8 cellular contexts compared by ENCODE assay signal in the genomic region with DNA sequence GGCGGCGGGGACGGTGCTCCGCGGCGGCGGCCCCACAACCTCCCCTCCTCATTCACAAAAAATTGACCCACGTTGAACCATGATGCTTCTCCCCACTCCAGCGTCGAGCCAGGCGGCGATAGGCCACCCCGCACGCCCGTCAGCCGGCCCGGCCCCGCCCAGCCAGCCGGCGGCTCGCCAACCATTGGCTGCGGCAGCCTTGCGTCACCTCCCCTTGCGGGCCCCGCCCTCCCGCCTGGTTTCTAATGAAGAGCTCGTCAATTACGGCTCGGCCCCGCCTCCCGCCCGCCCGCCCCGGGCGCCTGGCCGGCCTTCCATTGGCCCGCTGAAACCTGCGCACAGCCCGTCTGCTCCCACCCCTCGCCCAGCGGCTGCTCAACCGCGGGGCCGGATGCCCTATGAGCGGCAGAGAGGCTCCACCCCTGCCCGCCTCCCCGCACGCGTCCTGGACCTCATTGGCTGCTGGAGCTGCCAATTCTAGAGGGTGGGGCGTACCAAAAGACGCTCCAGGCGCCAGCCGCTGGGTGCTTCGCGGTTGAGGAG. TPM values are rescaled to one million over a fixed set of nuclear protein-coding genes. Genes with fewer than 3 reads are reported as not detected.
A peak's percentile ranks its signal among the peaks of the same experiment; 100 is the strongest.
DNase-seq lines count a peak whose midpoint lies in the region; ATAC-seq and TF ChIP-seq lines count a peak whose summit lies in the region.

Gene HDAC4 (minus strand): TSS at position 114 of the 543 bp plus-strand sequence. CDS start 48,321 bp downstream, outside the sequence.

- no peaks in the 10 kb centered on the region for H4K20me1 ChIP-seq in mammary epithelial cell (ENCODE audit: insufficient read depth, low read length)

- dilution Hi-C loops in mammary epithelial cell (cut with HindIII; ENCODE audit: low sequenced_read_pairs) = no loop called here

- H3K4me1 ChIP-seq in A673 (ENCODE audit: insufficient read depth, low read length, poor library complexity, severe bottlenecking) (peaks cover 26% of the 10 kb centered on the region), mammary epithelial cell (ENCODE audit: insufficient read depth, low read length) (peaks cover 14% of the 10 kb centered on the region), skeletal muscle satellite cell (ENCODE audit: control insufficient read depth, insufficient read depth, low read length) (peaks cover 22% of the 10 kb centered on the region)

- DNase-seq in A673 (ENCODE audit: low spot score) (peak; percentile 99), NCI-H2227 treated with DMSO at 0.1 percent for 48 hours (lab: John Stamatoyannopoulos, UW) (peak; percentile 98), mammary epithelial cell (peak; percentile 97)

- BruUV-seq in A673 (replicated peaks; lab: Mats Ljungman, UMichigan) (no TSS peak), mammary epithelial cell (replicated peaks; lab: Mats Ljungman, UMichigan) (no TSS peak)

- peaks cover 34% of the 10 kb centered on the region for H3K79me2 ChIP-seq in mammary epithelial cell (ENCODE audit: insufficient read depth, low read length)

- no peak for TF ChIP-seq CTCF in A673 (conservative IDR thresholded peaks at IDR 0.05; ENCODE audit: low read depth, low read length)
- no peak for TF ChIP-seq CTCF in WI38 (IDR thresholded peaks at IDR 0.05; ENCODE audit: low read depth, low read length)
- no peak for TF ChIP-seq CTCF in mammary epithelial cell (conservative IDR thresholded peaks at IDR 0.05 in 1 of 2, IDR thresholded peaks at IDR 0.05 in 1 of 2; ENCODE audit: extremely low read depth in 1 of 2, insufficient read depth in 1 of 2, low read depth in 1 of 2, low read length in 2 of 2)

- ATAC-seq in GM18873 (IDR thresholded peaks at IDR 0.05; ENCODE audit: low FRiP score, unreplicated experiment) = peak; percentile 87
- ATAC-seq in HG03175 (IDR thresholded peaks at IDR 0.05; ENCODE audit: unreplicated experiment) = peak; percentile 92

- H3K36me3 ChIP-seq in A673 (ENCODE audit: insufficient read depth, low read length, poor library complexity, severe bottlenecking) (no peaks in the 10 kb centered on the region), mammary epithelial cell (ENCODE audit: insufficient read depth, low read length) (no peaks in the 10 kb centered on the region), skeletal muscle satellite cell (ENCODE audit: insufficient read depth, low read length) (no peaks in the 10 kb centered on the region)

- H3K4me2 ChIP-seq in mammary epithelial cell (ENCODE audit: insufficient read depth, low read depth, low read length) (peak within 1 kb of the TSS; percentile 99), skeletal muscle satellite cell (ENCODE audit: low read length) (peak within 1 kb of the TSS; percentile 91)

- H2AFZ ChIP-seq in mammary epithelial cell (ENCODE audit: low read depth, low read length) = peak within 1 kb of the TSS; percentile 97

- H3K4me3 ChIP-seq in A673 (ENCODE audit: low read depth, low read length, poor library complexity, severe bottlenecking) (peak within 1 kb of the TSS; percentile 63), WI38 (ENCODE audit: low read depth, low read length) (peak within 1 kb of the TSS; percentile 69), mammary epithelial cell (replicated peaks in 1 of 3; ENCODE audit: insufficient read depth in 1 of 3, low read depth in 2 of 3, low read length in 3 of 3) (peak within 1 kb of the TSS; percentile 72 to 99 (median 88)), iPS-18c (ENCODE audit: insufficient read depth, low read depth, low read length) (peak within 1 kb of the TSS; percentile 99), skeletal muscle satellite cell (ENCODE audit: low read length) (peak within 1 kb of the TSS; percentile 88)

- H3K9ac ChIP-seq in mammary epithelial cell (ENCODE audit: insufficient read depth, low read length) (peak within 1 kb of the TSS; percentile 97), skeletal muscle satellite cell (ENCODE audit: low read depth, low read length) (peak within 1 kb of the TSS; percentile 96)

- in situ Hi-C loops in mammary epithelial cell (cut with MboI; ENCODE audit: low sequenced_read_pairs in 2 of 2) = no loop called here

- POLR2A ChIA-PET in A673 (lab: Charles Lee; ENCODE audit: low non-redundant PET) = interaction anchor here (0.6 kb wide), 1 partner anchor 181 kb away, joined by 4 read pairs; no protein-coding TSS in a partner anchor

- 0% methylated on average over 9 of the region's 55 CpGs for WGBS in mammary epithelial cell (ENCODE audit: low coverage, missing lambda C conversion rate)

- CTCF ChIA-PET in A673 (lab: Charles Lee) = no interaction called here
- CTCF ChIA-PET in mammary epithelial cell (lab: Charles Lee; ENCODE audit: low non-redundant PET) = no interaction called here

- peak within 1 kb of the TSS; percentile 100 for H3K27ac ChIP-seq in A673 (ENCODE audit: low read depth, low read length, poor library complexity, severe bottlenecking)
- H3K27ac ChIP-seq in mammary epithelial cell (ENCODE audit: insufficient read depth, low read depth, low read length) = peak within 1 kb of the TSS; percentile 99

- no peaks in the 10 kb centered on the region for H3K9me3 ChIP-seq in A673 (ENCODE audit: low read depth, low read length, poor library complexity, severe bottlenecking)
- H3K9me3 ChIP-seq in mammary epithelial cell (replicated peaks; ENCODE audit: insufficient read depth, low read length) = no peaks in the 10 kb centered on the region
- no peaks in the 10 kb centered on the region for H3K9me3 ChIP-seq in iPS-18c (ENCODE audit: control insufficient read depth, insufficient read depth, low read length)
- H3K9me3 ChIP-seq in skeletal muscle satellite cell (replicated peaks; ENCODE audit: low read length) = no peaks in the 10 kb centered on the region

- no peaks in the 10 kb centered on the region for H3K27me3 ChIP-seq in A673 (replicated peaks; ENCODE audit: insufficient read depth, low read depth, low read length, poor library complexity)
- peaks cover 3% of the 10 kb centered on the region for H3K27me3 ChIP-seq in mammary epithelial cell (ENCODE audit: insufficient read depth, low read length)
- no peaks in the 10 kb centered on the region for H3K27me3 ChIP-seq in skeletal muscle satellite cell (ENCODE audit: control insufficient read depth, insufficient read depth, low read length)

- intact Hi-C loops in A673 (cut with micrococcal nuclease; ENCODE audit: unreplicated experiment) = loop anchor here (10.0 kb wide), 1 partner anchor 146 kb away; no protein-coding TSS in a partner anchor
- intact Hi-C loops in mammary epithelial cell (cut with micrococcal nuclease) = loop anchor here (1.0 to 10.0 kb wide), 2 partner anchors 286 to 590 kb away; no protein-coding TSS in a partner anchor

RNA-seq across cellular contexts. Expression of gene HDAC4, which starts in this region (rescaled TPM):
- 36.0 and 40.0 TPM in 2 replicates for total RNA-seq in A673 (2021)
- total RNA-seq in mammary epithelial cell = 10 to 100 TPM; 18.4 to 20.2 TPM
- polyA plus RNA-seq in mammary epithelial cell = 8.9 TPM
- polyA minus RNA-seq in mammary epithelial cell = 12.6 TPM
- 14.9 and 16.7 TPM in 2 replicates for total RNA-seq in skeletal muscle satellite cell (2012; rRNA removed)

Comparison
In these comparisons a context has a peak if more than half of its experiments do, and no peak if none do; other contexts are left out.
1. Peak in every context shown above with its lines: DNase-seq, ATAC-seq, H3K4me3 ChIP-seq and H3K27ac ChIP-seq.